Comparison of ENCODE assay signal across 9 cellular contexts in genomic region chr2:105397025-105397722, GRCh38. TPM values are rescaled to one million over a fixed set of nuclear protein-coding genes. Genes with fewer than 3 reads are reported as not detected.
DNase-seq lines count a peak whose midpoint lies in the region; ATAC-seq and TF ChIP-seq lines count a peak whose summit lies in the region.
"Had no signal": no experiment of that assay in that cellular context is flagged by ENCODE, and none has a peak within 500 bp of the region (broad histone marks: within the 10 kb centered on the region; RNA-seq: fewer than 3 reads in every experiment).

No MANE protein-coding gene starts in this region.

- CTCF ChIA-PET in AG04450 (lab: Charles Lee) (interaction anchor here (0.7 to 4.5 kb wide), 2 partner anchors 122 to 144 kb away, joined by 9 to 19 read pairs; no protein-coding TSS in a partner anchor), MCF 10A (lab: Yijun Ruan, JAX) (interaction anchor here (0.7 to 1.8 kb wide), 6 partner anchors 50 to 611 kb away, joined by 3 to 8 read pairs (median 4); no protein-coding TSS in a partner anchor)

- peaks cover 12% of the 10 kb centered on the region for H3K4me1 ChIP-seq in HUES48 (ENCODE audit: control insufficient read depth, insufficient read depth, low read length)
- peaks cover 48% of the 10 kb centered on the region for H3K4me1 ChIP-seq in mucosa of stomach (ENCODE audit: control insufficient read depth, insufficient read depth, low read length)

- no peaks in the 10 kb centered on the region for H3K9me3 Mint-ChIP-seq in MCF 10A (ENCODE audit: unreplicated experiment)

- H3K9me3 ChIP-seq in AG04450 (ENCODE audit: control insufficient read depth, insufficient read depth, low read length): peaks cover 7% of the 10 kb centered on the region
- 0 out of 2 replicates have a peak, but pooled peaks cover 3% of the 10 kb centered on the region for H3K9me3 ChIP-seq in HUES48 (ENCODE audit: control insufficient read depth, insufficient read depth, low read length)
- H3K9me3 ChIP-seq in mucosa of stomach (ENCODE audit: control insufficient read depth, low read length): no peaks in the 10 kb centered on the region

- H3K4me3 Mint-ChIP-seq in MCF 10A (ENCODE audit: unreplicated experiment): peak overlapping the region; percentile 87

- peaks cover 28% of the 10 kb centered on the region for H3K36me3 Mint-ChIP-seq in MCF 10A (ENCODE audit: insufficient read depth, unreplicated experiment)

- H3K4me3 ChIP-seq in AG04450 (ENCODE audit: low read depth, low read length): peak overlapping the region; percentile 99
- H3K4me3 ChIP-seq in HUES48 (ENCODE audit: low read depth, low read length): peak overlapping the region; percentile 99
- peak overlapping the region; percentile 87 for H3K4me3 ChIP-seq in mucosa of stomach (ENCODE audit: low read length)

- TF ChIP-seq CTCF in AG04450 (IDR thresholded peaks at IDR 0.05; ENCODE audit: low read depth, low read length) (no peak), MCF 10A (IDR thresholded peaks at IDR 0.05; ENCODE audit: unreplicated experiment) (no peak)

- TSS peak; percentile 97 for BruUV-seq in MCF 10A (replicated peaks; lab: Mats Ljungman, UMichigan)

- H3K9ac ChIP-seq in HUES48 (ENCODE audit: low read depth, low read length) (peak overlapping the region; percentile 26; the same call in 1 of the 2 replicates), mucosa of stomach (ENCODE audit: low read length) (peak overlapping the region; percentile 100)

- H3K27me3 Mint-ChIP-seq in MCF 10A (ENCODE audit: insufficient read depth, unreplicated experiment): no peaks in the 10 kb centered on the region

- no peak for ATAC-seq in HG02798 (IDR thresholded peaks at IDR 0.05; ENCODE audit: poor library complexity, unreplicated experiment)

- intact Hi-C loops in MCF 10A (cut with micrococcal nuclease): loop anchor here (5.0 kb wide), 2 partner anchors 40 to 115 kb away; no protein-coding TSS in a partner anchor

- H3K27me3 ChIP-seq in AG04450 (ENCODE audit: control insufficient read depth, insufficient read depth, low read length) (no peaks in the 10 kb centered on the region), HUES48 (ENCODE audit: control insufficient read depth, insufficient read depth, low read length) (peaks cover 15% of the 10 kb centered on the region), mucosa of stomach (ENCODE audit: control insufficient read depth, insufficient read depth, low read length) (peaks cover 3% of the 10 kb centered on the region)

- peak overlapping the region; percentile 91 for H3K27ac Mint-ChIP-seq in MCF 10A (ENCODE audit: low read depth, unreplicated experiment)

- POLR2A ChIA-PET in AG04450 (lab: Yijun Ruan, JAX) (interaction anchor here (0.7 to 4.8 kb wide), 3 partner anchors 8 to 116 kb away, joined by 6 to 26 read pairs (median 11); no protein-coding TSS in a partner anchor), MCF 10A (lab: Yijun Ruan, JAX) (interaction anchor here (0.5 to 8.4 kb wide), 16 partner anchors 10 to 796 kb away, joined by 3 to 119 read pairs (median 4); partner anchors contain the start of gene C2orf49)

- H3K27ac ChIP-seq in AG04450 (ENCODE audit: low read depth, low read length) (peak overlapping the region; percentile 94), HUES48 (ENCODE audit: low read depth, low read length) (peak overlapping the region; percentile 36), substantia nigra (ENCODE audit: low read depth, low read length, poor library complexity, severe bottlenecking) (no peak overlapping the region)

- H3K36me3 ChIP-seq in HUES48 (ENCODE audit: control insufficient read depth, insufficient read depth, low read length) (peaks cover 15% of the 10 kb centered on the region), mucosa of stomach (ENCODE audit: control insufficient read depth, insufficient read depth, low read length) (peaks cover 4% of the 10 kb centered on the region)

- DNase-seq in AG04450 (ENCODE audit: low read depth, low spot score) (no peak), MCF 10A (ENCODE audit: unreplicated experiment) (peak; percentile 61), anterior cingulate cortex (lab: John Stamatoyannopoulos, UW) (no peak), NCI-H1930 (lab: John Stamatoyannopoulos, UW) (no peak), substantia nigra (lab: John Stamatoyannopoulos, UW) (no peak)
- DNase-seq: NCI-H2029 had no signal

- peaks cover 37% of the 10 kb centered on the region for H3K4me1 Mint-ChIP-seq in MCF 10A (ENCODE audit: insufficient read depth, unreplicated experiment)

RNA-seq across cellular contexts. Expression of gene FHL2, which starts 1.7 kb away (rescaled TPM):
- polyA plus RNA-seq in AG04450 (2011; rRNA removed): 497 and 555 TPM in 2 replicates
- polyA minus RNA-seq in AG04450 (2011; rRNA and poly(A)+ RNA removed): 400 and 514 TPM in 2 replicates
- 77.3 and 93.2 TPM in 2 replicates for total RNA-seq in MCF 10A (2022)

RNA-seq across cellular contexts. Expression of gene C2orf49, which starts 59.8 kb away (rescaled TPM):
- 13.7 and 20.3 TPM in 2 replicates for polyA plus RNA-seq in AG04450 (2011; rRNA removed)
- polyA minus RNA-seq in AG04450 (2011; rRNA and poly(A)+ RNA removed): 9.9 and 11.5 TPM in 2 replicates
- 24.2 and 24.5 TPM in 2 replicates for total RNA-seq in MCF 10A (2022)
